1 cellular context compared by ENCODE assay signal in genomic region chrX:112235547-112235946, GRCh38.
TF ChIP-seq lines count a peak whose summit lies in the region.

No MANE protein-coding gene starts in this region.

TF ChIP-seq in HepG2, 621 proteins besides CTCF, POLR2A, EP300 and RAD21 (continued from another document):
- TF ChIP-seq THAP8 (CRISPR knock-in tag; IDR thresholded peaks at IDR 0.05; ENCODE audit: borderline replicate concordance): no peak
- no peak for TF ChIP-seq NAIF1 (CRISPR knock-in tag; IDR thresholded peaks at IDR 0.05; ENCODE audit: borderline replicate concordance)
- no peak for TF ChIP-seq PRPF4 (IDR thresholded peaks at IDR 0.05; ENCODE audit: low read depth, low read length, poor library complexity, severe bottlenecking)
- TF ChIP-seq CREB1 (IDR thresholded peaks at IDR 0.05): no peak
- TF ChIP-seq CREB1 (CRISPR knock-in tag; IDR thresholded peaks at IDR 0.05): no peak
